In the genomic region with DNA sequence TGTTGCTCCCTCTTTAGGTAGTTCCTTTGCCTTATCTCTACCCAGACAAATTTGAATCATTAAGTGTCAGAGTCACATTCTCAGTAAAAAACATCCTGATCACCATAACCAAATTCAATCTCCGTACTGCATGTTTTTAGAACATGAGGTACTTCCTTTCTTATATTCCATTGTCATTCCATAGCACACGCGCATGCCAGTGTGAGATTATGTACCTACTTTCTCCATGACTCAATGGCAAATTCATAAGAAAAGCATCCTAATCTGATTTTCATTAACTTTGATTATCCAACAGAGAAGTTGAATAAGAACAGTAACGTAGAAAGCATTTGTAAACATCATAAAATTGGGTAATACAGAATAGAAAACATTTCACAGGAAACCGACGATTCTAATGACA, we compare ENCODE assay signal across 14 cellular contexts.
DNase-seq lines count a peak whose midpoint lies in the region; FAIRE-seq and TF ChIP-seq lines count a peak whose summit lies in the region.
"Had no signal": no experiment of that assay in that cellular context is flagged by ENCODE, and none has a peak within 500 bp of the region (broad histone marks: within the 10 kb centered on the region; RNA-seq: fewer than 3 reads in every experiment).

No MANE protein-coding gene starts in this region.

- H3K79me1 ChIP-seq in trophoblast cell (ENCODE audit: low read length) = no peaks in the 10 kb centered on the region

- H3K36me3 ChIP-seq in adipocyte (ENCODE audit: control insufficient read depth, insufficient read depth, low read length, severe bottlenecking) = no peaks in the 10 kb centered on the region
- no peaks in the 10 kb centered on the region for H3K36me3 ChIP-seq in fibroblast of lung (ENCODE audit: control insufficient read depth, insufficient read depth, low read length)
- H3K36me3 ChIP-seq in trophoblast cell (ENCODE audit: control insufficient read depth in 1 of 2, insufficient read depth in 2 of 2, low read length in 2 of 2) = no peaks in the 10 kb centered on the region

- H3K4me1 ChIP-seq in adipocyte (ENCODE audit: control insufficient read depth, insufficient read depth, low read length) (no peaks in the 10 kb centered on the region), fibroblast of lung (ENCODE audit: control insufficient read depth, extremely low read depth, insufficient read depth, low read length) (no peaks in the 10 kb centered on the region), trophoblast cell (ENCODE audit: control insufficient read depth in 1 of 2, insufficient read depth in 2 of 2, low read length in 2 of 2) (no peaks in the 10 kb centered on the region)

- H4K8ac ChIP-seq in trophoblast cell (ENCODE audit: low read depth, low read length) = no peak overlapping the region

- H3K18ac ChIP-seq in trophoblast cell (ENCODE audit: low read length) = no peak overlapping the region

- no peak overlapping the region for H3K14ac ChIP-seq in trophoblast cell (ENCODE audit: low read length)

- H2AFZ ChIP-seq in fibroblast of lung (ENCODE audit: low read length) (no peak overlapping the region), trophoblast cell (ENCODE audit: insufficient read depth, low read length, poor library complexity) (no peak overlapping the region)

- TF ChIP-seq POLR2A in H54 (IDR thresholded peaks at IDR 0.05; ENCODE audit: low read depth, low read length) = no peak

- no peak overlapping the region for H4K12ac ChIP-seq in trophoblast cell (ENCODE audit: low read depth, low read length)

- H3K27me3 ChIP-seq in adipocyte (replicated peaks; ENCODE audit: control insufficient read depth, insufficient read depth, low read length) = no peaks in the 10 kb centered on the region
- H3K27me3 ChIP-seq in fibroblast of lung (ENCODE audit: control insufficient read depth, insufficient read depth, low read length) = no peaks in the 10 kb centered on the region
- H3K27me3 ChIP-seq in trophoblast cell (ENCODE audit: insufficient read depth, low read length) = no peaks in the 10 kb centered on the region

- H3K27ac ChIP-seq in fibroblast of lung (ENCODE audit: insufficient read depth, low read length) = no peak overlapping the region
- H3K27ac ChIP-seq in trophoblast cell (ENCODE audit: low read depth, low read length) = no peak overlapping the region

- H3K23ac ChIP-seq in trophoblast cell (ENCODE audit: low read length) = no peak overlapping the region

- no peak for DNase-seq in H54 (ENCODE audit: insufficient read length, low spot score)
- DNase-seq in adipocyte (ENCODE audit: low read depth) = peak; percentile 42
- DNase-seq in fibroblast of lung (ENCODE audit: low read depth in 2 of 2) = peak; percentile 1 to 16
- peak; percentile 46 to 81 for DNase-seq in trophoblast cell
- no peak for DNase-seq in DMS 273 (lab: John Stamatoyannopoulos, UW; ENCODE audit: unreplicated experiment)
- no peak for DNase-seq in HuH-7 (ENCODE audit: low spot score)
- DNase-seq in activated CD4-positive, alpha-beta T cell treated with anti-CD3 and anti-CD28 coated beads, Interleukin-2, amount 50 U/mL, for 1 hour = no peak
- DNase-seq: CD8-positive, alpha-beta T cell; DND-41; NCI-H2029; NCI-H524; SIG-M5 had no signal

- no peak overlapping the region for H3K9ac ChIP-seq in adipocyte (ENCODE audit: low read length)
- no peak overlapping the region for H3K9ac ChIP-seq in fibroblast of lung (ENCODE audit: insufficient read depth, low read length)
- H3K9ac ChIP-seq in trophoblast cell (ENCODE audit: low read length) = no peak overlapping the region

- H2AK5ac ChIP-seq in trophoblast cell (ENCODE audit: low read length) = no peak overlapping the region

- H3K4ac ChIP-seq in trophoblast cell (ENCODE audit: low read depth, low read length) = no peak overlapping the region

- no peak overlapping the region for H2BK12ac ChIP-seq in trophoblast cell (ENCODE audit: low read length)

- H3K9me3 ChIP-seq in adipocyte (ENCODE audit: control insufficient read depth, low read length) = no peaks in the 10 kb centered on the region
- H3K9me3 ChIP-seq in fibroblast of lung (ENCODE audit: control insufficient read depth, insufficient read depth, low read depth, low read length) = no peaks in the 10 kb centered on the region
- no peaks in the 10 kb centered on the region for H3K9me3 ChIP-seq in trophoblast cell (ENCODE audit: insufficient read depth, low read depth, low read length)

- H3K79me2 ChIP-seq in fibroblast of lung (ENCODE audit: control insufficient read depth, insufficient read depth, low read length) (no peaks in the 10 kb centered on the region), trophoblast cell (ENCODE audit: control insufficient read depth, insufficient read depth, low read length, poor library complexity) (no peaks in the 10 kb centered on the region)

- H4K20me1 ChIP-seq in fibroblast of lung (ENCODE audit: control insufficient read depth, extremely low read depth, insufficient read depth, low read length) = no peaks in the 10 kb centered on the region

- H2BK120ac ChIP-seq in trophoblast cell (ENCODE audit: insufficient read depth, low read length, poor library complexity) = no peak overlapping the region

- H4K91ac ChIP-seq in trophoblast cell (ENCODE audit: low read depth, low read length) = no peak overlapping the region

- no CpG with 5 or more reads among the region's 6 CpGs for WGBS in trophoblast cell (ENCODE audit: extremely low coverage, insufficient coverage, insufficient read length)

- H3K4me3 ChIP-seq in adipocyte (ENCODE audit: low read length) = no peak overlapping the region
- no peak overlapping the region for H3K4me3 ChIP-seq in fibroblast of lung (replicated peaks in 1 of 4; ENCODE audit: control extremely low read depth in 1 of 4, insufficient read depth in 1 of 4, low read depth in 3 of 4, low read length in 4 of 4)
- H3K4me3 ChIP-seq in trophoblast cell (ENCODE audit: low read depth, low read length) = no peak overlapping the region

- FAIRE-seq in H54 (lab: Jason Lieb, UNC) = peak; percentile 86
- FAIRE-seq: D721Med, H1 had no signal

- H2BK5ac ChIP-seq in trophoblast cell (ENCODE audit: low read depth, low read length, poor library complexity) = no peak overlapping the region

- no peak for TF ChIP-seq CTCF in fibroblast of lung (conservative IDR thresholded peaks at IDR 0.05 in 1 of 2, IDR thresholded peaks at IDR 0.05 in 1 of 2; ENCODE audit: low read depth in 1 of 2, low read length in 2 of 2)

- no peak overlapping the region for H3K4me2 ChIP-seq in fibroblast of lung (ENCODE audit: extremely low read depth, insufficient read depth, low read length)
- no peak overlapping the region for H3K4me2 ChIP-seq in trophoblast cell (ENCODE audit: low read length)

Comparison
In these comparisons a context has a peak if more than half of its experiments do, and no peak if none do; other contexts are left out.
1. DNase-seq: peak in adipocyte (single experiment), fibroblast of lung (2 of 2) and trophoblast cell (2 of 2); none in H54 (single experiment), DMS 273 (single experiment), HuH-7 (single experiment) and activated CD4-positive, alpha-beta T cell treated with anti-CD3 and anti-CD28 coated beads, Interleukin-2, amount 50 U/mL, for 1 hour (single experiment).